ENCODE assay signal across 17 cellular contexts in genomic region chr2:111061192-111061591, GRCh38.
"Had no signal": no experiment of that assay in that cellular context is flagged by ENCODE, and none has a peak within 500 bp of the region (broad histone marks: within the 10 kb centered on the region; RNA-seq: fewer than 3 reads in every experiment).

No MANE protein-coding gene starts in this region.

- FAIRE-seq: endometrium, keratinocyte had no signal

- H3K4me3 Mint-ChIP-seq: activated B cell treated with CpG ODN at 0.5 μM for 24 hours; activated CD8-positive, alpha-beta T cell treated with anti-CD3 and anti-CD28 coated beads, Interleukin-2, amount 10 ng/mL, durations not matched to agents 7 days and 5 days; neural progenitor cell; stimulated activated naive CD8-positive, alpha-beta T cell treated with anti-CD3 and anti-CD28 coated beads, Interleukin-15, amount 100 ng/mL, for 72 hours had no signal

- H3K27ac Mint-ChIP-seq: activated B cell treated with CpG ODN at 0.5 μM for 24 hours; activated CD8-positive, alpha-beta T cell treated with anti-CD3 and anti-CD28 coated beads, Interleukin-2, amount 10 ng/mL, durations not matched to agents 7 days and 5 days; activated naive CD4-positive, alpha-beta T cell treated with anti-CD3 and anti-CD28 coated beads, Interleukin-2, amount 50 U/mL, for 72 hours; neural progenitor cell; stimulated activated naive CD8-positive, alpha-beta T cell treated with anti-CD3 and anti-CD28 coated beads, Interleukin-15, amount 100 ng/mL, for 72 hours had no signal

- ATAC-seq: activated CD8-positive, alpha-beta T cell treated with anti-CD3 and anti-CD28 coated beads, Interleukin-2, amount 10 ng/mL, durations not matched to agents 7 days and 5 days; activated naive CD4-positive, alpha-beta T cell treated with anti-CD3 and anti-CD28 coated beads, Interleukin-2, amount 50 U/mL, for 72 hours; left lobe of liver; psoas muscle; right lobe of liver; stimulated activated naive CD8-positive, alpha-beta T cell treated with anti-CD3 and anti-CD28 coated beads, Interleukin-15, amount 100 ng/mL, for 72 hours had no signal

- H3K27me3 Mint-ChIP-seq: activated B cell treated with CpG ODN at 0.5 μM for 24 hours had no signal

- DNase-seq: activated B cell treated with CpG ODN at 0.5 μM for 24 hours; activated CD4-positive, alpha-beta T cell treated with anti-CD3 and anti-CD28 coated beads for 48 hours; activated CD8-positive, alpha-beta memory T cell treated with anti-CD3 and anti-CD28 coated beads, Interleukin-2, amount 50 U/mL, for 4 hours; activated CD8-positive, alpha-beta T cell treated with anti-CD3 and anti-CD28 coated beads, Interleukin-2, amount 10 ng/mL, durations not matched to agents 7 days and 5 days; activated effector memory CD4-positive, alpha-beta T cell treated with anti-CD3 and anti-CD28 coated beads, Interleukin-2, amount 50 U/mL, for 16 hours; activated T-cell treated with anti-CD3 and anti-CD28 coated beads, Interleukin-2, amount 50 U/mL, for 48 hours; midbrain; psoas muscle; right lobe of liver; stimulated activated naive CD8-positive, alpha-beta T cell treated with anti-CD3 and anti-CD28 coated beads, Interleukin-15, amount 100 ng/mL, for 72 hours; testis; upper lobe of left lung had no signal

- H3K36me3 Mint-ChIP-seq: neural progenitor cell had no signal

- H3K4me1 Mint-ChIP-seq: neural progenitor cell had no signal
